33 cellular contexts compared by ENCODE assay signal in genomic region chr5:27462936-27463335, GRCh38.
"Had no signal": no experiment of that assay in that cellular context is flagged by ENCODE, and none has a peak within 500 bp of the region (broad histone marks: within the 10 kb centered on the region; RNA-seq: fewer than 3 reads in every experiment).

No MANE protein-coding gene starts in this region.

- DNase-seq: activated B cell treated with CpG ODN at 0.5 μM for 24 hours; activated CD4-positive, alpha-beta memory T cell treated with anti-CD3 and anti-CD28 coated beads for 36 hours; activated CD4-positive, alpha-beta T cell treated with anti-CD3 and anti-CD28 coated beads for 4 hours; activated CD4-positive, alpha-beta T cell treated with anti-CD3 and anti-CD28 coated beads, Interleukin-2, amount 50 U/mL, for 1 hour; activated CD4-positive, CD25-positive, alpha-beta regulatory T cell treated with anti-CD3 and anti-CD28 coated beads, Interleukin-2, amount 50 U/mL, for 72 hours; activated CD8-positive, alpha-beta memory T cell treated with anti-CD3 and anti-CD28 coated beads, Interleukin-2, amount 50 U/mL, for 4 hours; activated naive CD4-positive, alpha-beta T cell treated with anti-CD3 and anti-CD28 coated beads, Interleukin-2, amount 50 U/mL, for 16 hours; activated naive CD8-positive, alpha-beta T cell treated with anti-CD3 and anti-CD28 coated beads for 36 hours; activated T-cell treated with anti-CD3 and anti-CD28 coated beads for 4 hours; activated T-cell treated with anti-CD3 and anti-CD28 coated beads, Interleukin-2, amount 50 U/mL, for 4 hours; amygdala; KG1; MM.1S; NCI-H1048; NCI-H1105 treated with DMSO at 0.1 percent for 48 hours; NCI-H1436; NCI-H1694; NCI-H1930; NCI-H2081 treated with DMSO at 0.1 percent for 48 hours; NCI-H345; NCI-H526; NCI-H748 treated with DMSO at 0.1 percent for 48 hours; Peyer's patch; SIG-M5; SW 1271; T-helper 1 cell; T-helper 2 cell; T-helper 9 cell had no signal

- H3K36me3 ChIP-seq: ascending aorta, cardiac muscle cell, Peyer's patch had no signal

- H3K27ac ChIP-seq: ascending aorta, cardiac muscle cell, Peyer's patch, RWPE1, VCaP had no signal

- H3K9me3 ChIP-seq: ascending aorta had no signal

- H3K4me1 ChIP-seq: ascending aorta, Peyer's patch had no signal

- H3K27me3 ChIP-seq: ascending aorta, cardiac muscle cell, Peyer's patch had no signal

- H3K4me3 ChIP-seq: ascending aorta, cardiac muscle cell, Peyer's patch had no signal

- ATAC-seq: activated T-cell treated with anti-CD3 and anti-CD28 coated beads, Interleukin-2, amount 50 U/mL, for 4 hours; Right ventricle myocardium inferior had no signal
